8 cellular contexts compared by ENCODE assay signal in genomic region chr10:22228943-22229755, GRCh38. TPM values are rescaled to one million over a fixed set of nuclear protein-coding genes. Genes with fewer than 3 reads are reported as not detected.
A peak's percentile ranks its signal among the peaks of the same experiment; 100 is the strongest.
DNase-seq lines count a peak whose midpoint lies in the region; ATAC-seq and TF ChIP-seq lines count a peak whose summit lies in the region.

No MANE protein-coding gene starts in this region.

- H3K9ac ChIP-seq in KMS-11, result peak overlapping the region; percentile 75

- H3K4me1 Mint-ChIP-seq in activated T-helper 2 cell treated with anti-CD3 and anti-CD28 coated beads, Interferon-gamma antibody, Interleukin-2, Interleukin-4, amounts not matched to agents 10 μg/mL and 5 μg/mL and 100 μg/mL, durations not matched to agents 14 hours and 24 hours and 36 hours (ENCODE audit: low read depth), result peaks cover 18% of the 10 kb centered on the region
- peaks cover 16 to 19% of the 10 kb centered on the region in 2 donors for H3K4me1 Mint-ChIP-seq in natural killer cell treated with Interleukin-12 subunit alpha and Interleukin-12 subunit beta and Interleukin-15 and Interleukin-18, amount 100 ng/mL, for 72 hours (ENCODE audit: low read depth in 2 of 2)

- H3K36me3 Mint-ChIP-seq in activated T-helper 2 cell treated with anti-CD3 and anti-CD28 coated beads, Interferon-gamma antibody, Interleukin-2, Interleukin-4, amounts not matched to agents 10 μg/mL and 5 μg/mL and 100 μg/mL, durations not matched to agents 14 hours and 24 hours and 36 hours (ENCODE audit: low read depth), result no peaks in the 10 kb centered on the region
- H3K36me3 Mint-ChIP-seq in natural killer cell treated with Interleukin-12 subunit alpha and Interleukin-12 subunit beta and Interleukin-15 and Interleukin-18, amount 100 ng/mL, for 72 hours, result no peaks in the 10 kb centered on the region

- peak overlapping the region; percentile 83 for H2AFZ ChIP-seq in KMS-11 (ENCODE audit: low read depth)

- H3K4me3 Mint-ChIP-seq in activated T-helper 2 cell treated with anti-CD3 and anti-CD28 coated beads, Interferon-gamma antibody, Interleukin-2, Interleukin-4, amounts not matched to agents 10 μg/mL and 5 μg/mL and 100 μg/mL, durations not matched to agents 14 hours and 24 hours and 36 hours (ENCODE audit: low read depth), result peak overlapping the region; percentile 88
- peak overlapping the region; percentile 87 for H3K4me3 Mint-ChIP-seq in natural killer cell treated with Interleukin-12 subunit alpha and Interleukin-12 subunit beta and Interleukin-15 and Interleukin-18, amount 100 ng/mL, for 72 hours

- no peaks in the 10 kb centered on the region for H3K36me3 ChIP-seq in KMS-11 (ENCODE audit: insufficient read depth)

- ATAC-seq in GM21737 (IDR thresholded peaks at IDR 0.05; ENCODE audit: unreplicated experiment), result peak; percentile 61
- ATAC-seq in natural killer cell treated with Interleukin-12 subunit alpha and Interleukin-12 subunit beta and Interleukin-15 and Interleukin-18, amount 100 ng/mL, for 72 hours, result peak; percentile 90 to 92

- peak overlapping the region; percentile 80 for H3K27ac ChIP-seq in KMS-11

- intact Hi-C loops in activated T-helper 2 cell treated with anti-CD3 and anti-CD28 coated beads, Interferon-gamma antibody, Interleukin-2, Interleukin-4, amounts not matched to agents 10 μg/mL and 5 μg/mL and 100 μg/mL, durations not matched to agents 14 hours and 24 hours and 36 hours (cut with micrococcal nuclease), result loop anchor here (1.0 to 10.0 kb wide), 8 partner anchors 18 to 734 kb away; partner anchors contain the start of genes BMI1, DNAJC1 and MLLT10

- H4K20me1 ChIP-seq in KMS-11 (ENCODE audit: insufficient read depth), result no peaks in the 10 kb centered on the region

- H3K4me3 ChIP-seq in KMS-11 (IDR thresholded peaks at IDR 0.05; ENCODE audit: insufficient read depth, low read depth, low read length), result no peak overlapping the region
- peak overlapping the region; percentile 68 for H3K4me3 ChIP-seq in fibroblast of pulmonary artery (replicated peaks; ENCODE audit: low read depth, low read length)

- peak overlapping the region; percentile 92 for H3K4me2 ChIP-seq in KMS-11

- H3K27ac Mint-ChIP-seq in activated T-helper 2 cell treated with anti-CD3 and anti-CD28 coated beads, Interferon-gamma antibody, Interleukin-2, Interleukin-4, amounts not matched to agents 10 μg/mL and 5 μg/mL and 100 μg/mL, durations not matched to agents 14 hours and 24 hours and 36 hours, result peak overlapping the region; percentile 82
- H3K27ac Mint-ChIP-seq in natural killer cell treated with Interleukin-12 subunit alpha and Interleukin-12 subunit beta and Interleukin-15 and Interleukin-18, amount 100 ng/mL, for 72 hours, result peak overlapping the region; percentile 92 to 94

- DNase-seq in DMS53 (lab: John Stamatoyannopoulos, UW), result peak; percentile 99
- peak; percentile 87 for DNase-seq in RKO (ENCODE audit: low spot score)
- peak; percentile 82 for DNase-seq in activated T-helper 2 cell treated with anti-CD3 and anti-CD28 coated beads, Interferon-gamma antibody, Interleukin-2, Interleukin-4, amounts not matched to agents 10 μg/mL and 5 μg/mL and 100 μg/mL, durations not matched to agents 14 hours and 24 hours and 36 hours (ENCODE audit: low spot score)
- peak; percentile 94 for DNase-seq in fibroblast of pulmonary artery (ENCODE audit: low read depth)
- DNase-seq in natural killer cell treated with Interleukin-12 subunit alpha and Interleukin-12 subunit beta and Interleukin-15 and Interleukin-18, amount 100 ng/mL, for 72 hours (ENCODE audit: low spot score), result peak; percentile 83
- peak; percentile 81 to 97 (median 88) for DNase-seq in stimulated activated naive CD4-positive, alpha-beta T cell (lab: John Stamatoyannopoulos, UW)

- H3K79me2 ChIP-seq in KMS-11 (ENCODE audit: insufficient read depth, low read depth), result no peaks in the 10 kb centered on the region

- peaks cover 18% of the 10 kb centered on the region for H3K4me1 ChIP-seq in KMS-11 (ENCODE audit: low read depth, poor library complexity, severe bottlenecking)

- TF ChIP-seq CTCF in KMS-11 (conservative IDR thresholded peaks at IDR 0.05; ENCODE audit: low read depth, low read length), result no peak
- TF ChIP-seq CTCF in fibroblast of pulmonary artery (IDR thresholded peaks at IDR 0.05; ENCODE audit: low read length, missing control alignments), result no peak

- H3K27me3 Mint-ChIP-seq in activated T-helper 2 cell treated with anti-CD3 and anti-CD28 coated beads, Interferon-gamma antibody, Interleukin-2, Interleukin-4, amounts not matched to agents 10 μg/mL and 5 μg/mL and 100 μg/mL, durations not matched to agents 14 hours and 24 hours and 36 hours (ENCODE audit: low read depth), result peaks cover 8% of the 10 kb centered on the region
- peaks cover 12 to 28% of the 10 kb centered on the region in 2 donors for H3K27me3 Mint-ChIP-seq in natural killer cell treated with Interleukin-12 subunit alpha and Interleukin-12 subunit beta and Interleukin-15 and Interleukin-18, amount 100 ng/mL, for 72 hours

- no peaks in the 10 kb centered on the region for H3K9me3 Mint-ChIP-seq in activated T-helper 2 cell treated with anti-CD3 and anti-CD28 coated beads, Interferon-gamma antibody, Interleukin-2, Interleukin-4, amounts not matched to agents 10 μg/mL and 5 μg/mL and 100 μg/mL, durations not matched to agents 14 hours and 24 hours and 36 hours
- H3K9me3 Mint-ChIP-seq in natural killer cell treated with Interleukin-12 subunit alpha and Interleukin-12 subunit beta and Interleukin-15 and Interleukin-18, amount 100 ng/mL, for 72 hours, result no peaks in the 10 kb centered on the region

- H3K27me3 ChIP-seq in KMS-11 (ENCODE audit: insufficient read depth, low read depth), result no peaks in the 10 kb centered on the region

RNA-seq across cellular contexts. Expression of gene EBLN1, which starts 11.3 kb away (rescaled TPM):
- total RNA-seq in activated T-helper 2 cell treated with anti-CD3 and anti-CD28 coated beads, Interferon-gamma antibody, Interleukin-2, Interleukin-4, amounts not matched to agents 10 μg/mL and 5 μg/mL and 100 μg/mL, durations not matched to agents 14 hours and 24 hours and 36 hours, result not detected in 2 replicates
- not detected for total RNA-seq in natural killer cell treated with Interleukin-12 subunit alpha and Interleukin-12 subunit beta and Interleukin-15 and Interleukin-18, amount 100 ng/mL, for 72 hours
